ENCODE assay signal across 8 cellular contexts in the genomic region with DNA sequence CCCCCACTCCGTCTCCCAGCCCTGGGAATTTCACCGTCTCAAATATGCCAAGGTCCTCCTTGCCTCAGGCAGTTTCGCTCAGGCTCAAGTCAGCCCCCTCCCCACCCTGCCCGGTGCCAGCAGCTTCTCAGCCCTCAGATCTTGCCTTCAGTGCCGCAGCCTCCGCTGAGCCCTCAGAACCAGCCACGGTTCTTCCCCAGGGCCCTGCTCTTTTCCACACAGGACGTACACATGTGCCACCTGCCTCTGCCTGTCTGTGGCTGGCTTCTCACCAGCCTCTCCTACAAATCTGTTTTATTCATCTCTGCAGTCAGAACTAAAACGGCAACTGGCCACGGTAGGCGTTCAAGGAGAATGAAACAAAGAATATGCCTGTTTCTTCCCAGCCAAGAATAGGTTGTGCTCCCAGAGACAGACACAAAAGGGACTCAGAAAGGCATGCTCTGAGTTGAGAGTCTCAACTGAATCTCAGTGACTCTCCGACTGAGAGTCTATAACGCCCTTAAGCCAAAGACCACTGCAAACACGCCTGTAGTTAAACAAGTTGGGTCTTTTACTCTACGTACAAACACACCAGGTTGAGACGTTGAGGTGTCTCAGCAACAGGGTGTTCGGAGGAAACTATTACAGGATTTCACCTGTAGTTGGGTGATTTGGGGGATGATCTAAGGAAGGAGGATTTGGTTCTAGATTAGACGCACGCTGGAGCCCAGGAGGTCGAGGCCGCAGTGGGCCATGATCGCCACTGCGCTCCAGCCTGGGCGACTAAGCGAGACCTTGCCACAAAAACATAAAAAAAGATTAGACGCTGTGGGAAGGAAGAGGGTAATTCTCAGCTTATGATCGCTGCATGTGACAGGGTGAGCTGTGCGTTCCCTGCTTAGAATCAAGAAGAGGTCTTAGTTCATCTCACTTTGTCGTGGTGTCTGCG. TPM values are rescaled to one million over a fixed set of nuclear protein-coding genes. Genes with fewer than 3 reads are reported as not detected.
DNase-seq lines count a peak whose midpoint lies in the region; ATAC-seq and TF ChIP-seq lines count a peak whose summit lies in the region.

No MANE protein-coding gene starts in this region.

- peak overlapping the region; percentile 90 for H3K4me3 ChIP-seq in DOHH2 (ENCODE audit: low read length)
- H3K4me3 ChIP-seq in astrocyte of the spinal cord (ENCODE audit: low read depth, low read length): peak overlapping the region; percentile 74
- H3K4me3 ChIP-seq in mucosa of rectum (ENCODE audit: low read length in 2 of 2): peak overlapping the region; percentile 79 to 80

- H3K27me3 ChIP-seq in DOHH2 (ENCODE audit: control insufficient read depth, low read length) (no peaks in the 10 kb centered on the region), mucosa of rectum (ENCODE audit: control insufficient read depth in 2 of 2, insufficient read depth in 2 of 2, low read length in 2 of 2) (no peaks in the 10 kb centered on the region)

- peaks cover 40% of the 10 kb centered on the region for H3F3A ChIP-seq in DOHH2 (ENCODE audit: control insufficient read depth, insufficient read depth)

- H3K27me3 Mint-ChIP-seq in IgD-negative memory B cell: peaks cover 9% of the 10 kb centered on the region

- H4K20me1 ChIP-seq in DOHH2 (ENCODE audit: control insufficient read depth, insufficient read depth, low read depth, low read length): no peaks in the 10 kb centered on the region; the same call in 1 of the 2 replicates

- in situ Hi-C loops in astrocyte of the spinal cord (cut with HindIII; ENCODE audit: low sequenced_read_pairs): no loop called here

- peaks cover 3% of the 10 kb centered on the region for H3K36me3 Mint-ChIP-seq in IgD-negative memory B cell

- TF ChIP-seq CTCF in DOHH2 (IDR thresholded peaks at IDR 0.05; ENCODE audit: low read depth, low read length, poor library complexity, severe bottlenecking) (no peak), astrocyte of the spinal cord (IDR thresholded peaks at IDR 0.05; ENCODE audit: low read depth, low read length) (no peak)

- peaks cover 44% of the 10 kb centered on the region for H3K4me1 ChIP-seq in DOHH2 (ENCODE audit: control insufficient read depth, low read length)
- peaks cover 17 to 22% of the 10 kb centered on the region in 2 donors for H3K4me1 ChIP-seq in mucosa of rectum (ENCODE audit: control insufficient read depth in 2 of 2, insufficient read depth in 2 of 2, low read length in 2 of 2)

- H3K27ac ChIP-seq in DOHH2 (ENCODE audit: low read depth, low read length): peak overlapping the region; percentile 88
- peak overlapping the region in 1 of 2 donors; percentile 52 for H3K27ac ChIP-seq in mucosa of rectum (ENCODE audit: low read depth in 2 of 2, low read length in 2 of 2)

- H3K9me3 ChIP-seq in DOHH2 (ENCODE audit: control insufficient read depth, insufficient read depth, low read length) (no peaks in the 10 kb centered on the region), mucosa of rectum (ENCODE audit: control insufficient read depth in 2 of 2, low read length in 2 of 2) (no peaks in the 10 kb centered on the region)

- no peak for DNase-seq in astrocyte of the spinal cord (ENCODE audit: low read depth, low spot score)
- DNase-seq in GM19240 (ENCODE audit: insufficient read length, low spot score): no peak
- no peak for DNase-seq in NCI-H1417 (lab: John Stamatoyannopoulos, UW)
- no peak for DNase-seq in islet precursor cell

- peak overlapping the region; percentile 92 to 97 (median 93) for H3K27ac Mint-ChIP-seq in IgD-negative memory B cell

- H3K36me3 ChIP-seq in DOHH2 (ENCODE audit: control insufficient read depth, low read length) (peaks cover 30% of the 10 kb centered on the region), mucosa of rectum (ENCODE audit: control insufficient read depth in 2 of 2, insufficient read depth in 2 of 2, low read length in 2 of 2) (no peaks in the 10 kb centered on the region)

- ATAC-seq in GM19023 (IDR thresholded peaks at IDR 0.05; ENCODE audit: unreplicated experiment): no peak

- H3K9me2 ChIP-seq in DOHH2 (replicated peaks; ENCODE audit: control insufficient read depth, low read length): no peaks in the 10 kb centered on the region

- H3K4me1 Mint-ChIP-seq in IgD-negative memory B cell: peaks cover 25 to 28% (median 26%) of the 10 kb centered on the region in 3 donors

- peak overlapping the region; percentile 47 to 70 for H3K9ac ChIP-seq in mucosa of rectum (ENCODE audit: low read depth in 1 of 2, low read length in 2 of 2)

- peak overlapping the region; percentile 93 for H3K4me2 ChIP-seq in DOHH2 (ENCODE audit: low read length)

- peak overlapping the region; percentile 84 to 97 (median 90) for H3K4me3 Mint-ChIP-seq in IgD-negative memory B cell

- H3K79me2 ChIP-seq in DOHH2 (ENCODE audit: control insufficient read depth, low read length): peaks cover 70% of the 10 kb centered on the region

- H3K9me3 Mint-ChIP-seq in IgD-negative memory B cell: no peaks in the 10 kb centered on the region

RNA-seq across cellular contexts. Expression of gene GRIN1, which starts 10.5 kb away (rescaled TPM):
- polyA plus RNA-seq in IgD-negative memory B cell: not detected

RNA-seq across cellular contexts. Expression of gene DPP7, which starts 13.9 kb away (rescaled TPM):
- polyA plus RNA-seq in IgD-negative memory B cell: 110 TPM

RNA-seq across cellular contexts. Expression of gene LRRC26, which starts 41.4 kb away (rescaled TPM):
- polyA plus RNA-seq in IgD-negative memory B cell: not detected

RNA-seq across cellular contexts. Expression of gene MAN1B1, which starts 41.6 kb away (rescaled TPM):
- polyA plus RNA-seq in IgD-negative memory B cell: 27.5 TPM

RNA-seq across cellular contexts. Expression of gene TMEM210, which starts 43.4 kb away (rescaled TPM):
- not detected for polyA plus RNA-seq in IgD-negative memory B cell
